ENCODE assay signal across 1 cellular context in the genomic region with DNA sequence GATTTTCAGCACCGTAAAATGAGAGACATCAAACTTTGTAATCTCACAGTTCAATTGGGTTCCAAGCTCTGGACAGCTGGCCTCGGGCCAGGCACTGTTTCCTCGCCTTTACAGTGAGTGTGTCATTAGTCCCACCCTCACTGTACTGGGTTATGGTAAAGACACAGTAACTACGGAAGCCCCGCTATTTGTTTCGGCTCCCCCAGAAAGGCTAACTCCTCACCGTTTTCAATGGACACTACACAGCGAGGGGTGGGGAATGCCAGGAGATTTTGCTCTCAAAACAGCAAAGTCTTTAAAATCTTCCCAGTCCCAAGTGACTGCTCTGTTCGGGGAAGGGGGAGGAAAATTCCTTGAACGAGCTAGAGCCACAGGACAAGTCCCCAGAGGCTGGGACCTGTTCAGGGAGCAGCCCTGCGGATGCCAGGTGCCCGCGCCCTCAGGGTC.
A peak's percentile ranks its signal among the peaks of the same experiment; 100 is the strongest.
TF ChIP-seq lines count a peak whose summit lies in the region.

No MANE protein-coding gene starts in this region.

TF ChIP-seq in HepG2, 621 proteins besides CTCF, POLR2A, EP300 and RAD21 (continued from another document):
- TF ChIP-seq, protein P1, sequence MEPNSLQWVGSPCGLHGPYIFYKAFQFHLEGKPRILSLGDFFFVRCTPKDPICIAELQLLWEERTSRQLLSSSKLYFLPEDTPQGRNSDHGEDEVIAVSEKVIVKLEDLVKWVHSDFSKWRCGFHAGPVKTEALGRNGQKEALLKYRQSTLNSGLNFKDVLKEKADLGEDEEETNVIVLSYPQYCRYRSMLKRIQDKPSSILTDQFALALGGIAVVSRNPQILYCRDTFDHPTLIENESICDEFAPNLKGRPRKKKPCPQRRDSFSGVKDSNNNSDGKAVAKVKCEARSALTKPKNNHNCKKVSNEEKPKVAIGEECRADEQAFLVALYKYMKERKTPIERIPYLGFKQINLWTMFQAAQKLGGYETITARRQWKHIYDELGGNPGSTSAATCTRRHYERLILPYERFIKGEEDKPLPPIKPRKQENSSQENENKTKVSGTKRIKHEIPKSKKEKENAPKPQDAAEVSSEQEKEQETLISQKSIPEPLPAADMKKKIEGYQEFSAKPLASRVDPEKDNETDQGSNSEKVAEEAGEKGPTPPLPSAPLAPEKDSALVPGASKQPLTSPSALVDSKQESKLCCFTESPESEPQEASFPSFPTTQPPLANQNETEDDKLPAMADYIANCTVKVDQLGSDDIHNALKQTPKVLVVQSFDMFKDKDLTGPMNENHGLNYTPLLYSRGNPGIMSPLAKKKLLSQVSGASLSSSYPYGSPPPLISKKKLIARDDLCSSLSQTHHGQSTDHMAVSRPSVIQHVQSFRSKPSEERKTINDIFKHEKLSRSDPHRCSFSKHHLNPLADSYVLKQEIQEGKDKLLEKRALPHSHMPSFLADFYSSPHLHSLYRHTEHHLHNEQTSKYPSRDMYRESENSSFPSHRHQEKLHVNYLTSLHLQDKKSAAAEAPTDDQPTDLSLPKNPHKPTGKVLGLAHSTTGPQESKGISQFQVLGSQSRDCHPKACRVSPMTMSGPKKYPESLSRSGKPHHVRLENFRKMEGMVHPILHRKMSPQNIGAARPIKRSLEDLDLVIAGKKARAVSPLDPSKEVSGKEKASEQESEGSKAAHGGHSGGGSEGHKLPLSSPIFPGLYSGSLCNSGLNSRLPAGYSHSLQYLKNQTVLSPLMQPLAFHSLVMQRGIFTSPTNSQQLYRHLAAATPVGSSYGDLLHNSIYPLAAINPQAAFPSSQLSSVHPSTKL (CRISPR knock-in tag; IDR thresholded peaks at IDR 0.05) = 0 out of 2 replicates have a peak, but pooled peaks have one; percentile 7
- TF ChIP-seq, protein P2, sequence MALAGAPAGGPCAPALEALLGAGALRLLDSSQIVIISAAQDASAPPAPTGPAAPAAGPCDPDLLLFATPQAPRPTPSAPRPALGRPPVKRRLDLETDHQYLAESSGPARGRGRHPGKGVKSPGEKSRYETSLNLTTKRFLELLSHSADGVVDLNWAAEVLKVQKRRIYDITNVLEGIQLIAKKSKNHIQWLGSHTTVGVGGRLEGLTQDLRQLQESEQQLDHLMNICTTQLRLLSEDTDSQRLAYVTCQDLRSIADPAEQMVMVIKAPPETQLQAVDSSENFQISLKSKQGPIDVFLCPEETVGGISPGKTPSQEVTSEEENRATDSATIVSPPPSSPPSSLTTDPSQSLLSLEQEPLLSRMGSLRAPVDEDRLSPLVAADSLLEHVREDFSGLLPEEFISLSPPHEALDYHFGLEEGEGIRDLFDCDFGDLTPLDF (CRISPR knock-in tag; IDR thresholded peaks at IDR 0.05) = no peak
- TF ChIP-seq KMT2A (CRISPR knock-in tag; IDR thresholded peaks at IDR 0.05) = no peak
- TF ChIP-seq NFE2L1 (CRISPR knock-in tag; IDR thresholded peaks at IDR 0.05; ENCODE audit: borderline replicate concordance) = no peak
- no peak for TF ChIP-seq ZNF224 (CRISPR knock-in tag; IDR thresholded peaks at IDR 0.05)
- TF ChIP-seq ZMYM2 (CRISPR knock-in tag; IDR thresholded peaks at IDR 0.05) = no peak
- TF ChIP-seq, protein P3, sequence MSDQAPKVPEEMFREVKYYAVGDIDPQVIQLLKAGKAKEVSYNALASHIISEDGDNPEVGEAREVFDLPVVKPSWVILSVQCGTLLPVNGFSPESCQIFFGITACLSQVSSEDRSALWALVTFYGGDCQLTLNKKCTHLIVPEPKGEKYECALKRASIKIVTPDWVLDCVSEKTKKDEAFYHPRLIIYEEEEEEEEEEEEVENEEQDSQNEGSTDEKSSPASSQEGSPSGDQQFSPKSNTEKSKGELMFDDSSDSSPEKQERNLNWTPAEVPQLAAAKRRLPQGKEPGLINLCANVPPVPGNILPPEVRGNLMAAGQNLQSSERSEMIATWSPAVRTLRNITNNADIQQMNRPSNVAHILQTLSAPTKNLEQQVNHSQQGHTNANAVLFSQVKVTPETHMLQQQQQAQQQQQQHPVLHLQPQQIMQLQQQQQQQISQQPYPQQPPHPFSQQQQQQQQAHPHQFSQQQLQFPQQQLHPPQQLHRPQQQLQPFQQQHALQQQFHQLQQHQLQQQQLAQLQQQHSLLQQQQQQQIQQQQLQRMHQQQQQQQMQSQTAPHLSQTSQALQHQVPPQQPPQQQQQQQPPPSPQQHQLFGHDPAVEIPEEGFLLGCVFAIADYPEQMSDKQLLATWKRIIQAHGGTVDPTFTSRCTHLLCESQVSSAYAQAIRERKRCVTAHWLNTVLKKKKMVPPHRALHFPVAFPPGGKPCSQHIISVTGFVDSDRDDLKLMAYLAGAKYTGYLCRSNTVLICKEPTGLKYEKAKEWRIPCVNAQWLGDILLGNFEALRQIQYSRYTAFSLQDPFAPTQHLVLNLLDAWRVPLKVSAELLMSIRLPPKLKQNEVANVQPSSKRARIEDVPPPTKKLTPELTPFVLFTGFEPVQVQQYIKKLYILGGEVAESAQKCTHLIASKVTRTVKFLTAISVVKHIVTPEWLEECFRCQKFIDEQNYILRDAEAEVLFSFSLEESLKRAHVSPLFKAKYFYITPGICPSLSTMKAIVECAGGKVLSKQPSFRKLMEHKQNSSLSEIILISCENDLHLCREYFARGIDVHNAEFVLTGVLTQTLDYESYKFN (CRISPR knock-in tag; conservative IDR thresholded peaks at IDR 0.05) = no peak
- TF ChIP-seq, protein P4, sequence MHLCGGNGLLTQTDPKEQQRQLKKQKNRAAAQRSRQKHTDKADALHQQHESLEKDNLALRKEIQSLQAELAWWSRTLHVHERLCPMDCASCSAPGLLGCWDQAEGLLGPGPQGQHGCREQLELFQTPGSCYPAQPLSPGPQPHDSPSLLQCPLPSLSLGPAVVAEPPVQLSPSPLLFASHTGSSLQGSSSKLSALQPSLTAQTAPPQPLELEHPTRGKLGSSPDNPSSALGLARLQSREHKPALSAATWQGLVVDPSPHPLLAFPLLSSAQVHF (CRISPR knock-in tag; IDR thresholded peaks at IDR 0.05) = no peak
- TF ChIP-seq, protein P5, sequence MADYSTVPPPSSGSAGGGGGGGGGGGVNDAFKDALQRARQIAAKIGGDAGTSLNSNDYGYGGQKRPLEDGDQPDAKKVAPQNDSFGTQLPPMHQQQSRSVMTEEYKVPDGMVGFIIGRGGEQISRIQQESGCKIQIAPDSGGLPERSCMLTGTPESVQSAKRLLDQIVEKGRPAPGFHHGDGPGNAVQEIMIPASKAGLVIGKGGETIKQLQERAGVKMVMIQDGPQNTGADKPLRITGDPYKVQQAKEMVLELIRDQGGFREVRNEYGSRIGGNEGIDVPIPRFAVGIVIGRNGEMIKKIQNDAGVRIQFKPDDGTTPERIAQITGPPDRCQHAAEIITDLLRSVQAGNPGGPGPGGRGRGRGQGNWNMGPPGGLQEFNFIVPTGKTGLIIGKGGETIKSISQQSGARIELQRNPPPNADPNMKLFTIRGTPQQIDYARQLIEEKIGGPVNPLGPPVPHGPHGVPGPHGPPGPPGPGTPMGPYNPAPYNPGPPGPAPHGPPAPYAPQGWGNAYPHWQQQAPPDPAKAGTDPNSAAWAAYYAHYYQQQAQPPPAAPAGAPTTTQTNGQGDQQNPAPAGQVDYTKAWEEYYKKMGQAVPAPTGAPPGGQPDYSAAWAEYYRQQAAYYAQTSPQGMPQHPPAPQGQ (CRISPR knock-in tag; IDR thresholded peaks at IDR 0.05; ENCODE audit: borderline replicate concordance) = no peak
- peak; percentile 21; the same call in 1 of the 2 replicates for TF ChIP-seq PHF21A (CRISPR knock-in tag; IDR thresholded peaks at IDR 0.05)
- TF ChIP-seq, protein P6, sequence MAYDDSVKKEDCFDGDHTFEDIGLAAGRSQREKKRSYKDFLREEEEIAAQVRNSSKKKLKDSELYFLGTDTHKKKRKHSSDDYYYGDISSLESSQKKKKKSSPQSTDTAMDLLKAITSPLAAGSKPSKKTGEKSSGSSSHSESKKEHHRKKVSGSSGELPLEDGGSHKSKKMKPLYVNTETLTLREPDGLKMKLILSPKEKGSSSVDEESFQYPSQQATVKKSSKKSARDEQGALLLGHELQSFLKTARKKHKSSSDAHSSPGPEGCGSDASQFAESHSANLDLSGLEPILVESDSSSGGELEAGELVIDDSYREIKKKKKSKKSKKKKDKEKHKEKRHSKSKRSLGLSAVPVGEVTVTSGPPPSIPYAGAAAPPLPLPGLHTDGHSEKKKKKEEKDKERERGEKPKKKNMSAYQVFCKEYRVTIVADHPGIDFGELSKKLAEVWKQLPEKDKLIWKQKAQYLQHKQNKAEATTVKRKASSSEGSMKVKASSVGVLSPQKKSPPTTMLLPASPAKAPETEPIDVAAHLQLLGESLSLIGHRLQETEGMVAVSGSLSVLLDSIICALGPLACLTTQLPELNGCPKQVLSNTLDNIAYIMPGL (CRISPR knock-in tag; IDR thresholded peaks at IDR 0.05; ENCODE audit: borderline replicate concordance in 1 of 2, low read depth in 1 of 2) = peak in 1 of 2 experiments; percentile 28; a peak in 1 of 4 replicates
- no peak for TF ChIP-seq YEATS2 (CRISPR knock-in tag; IDR thresholded peaks at IDR 0.05; ENCODE audit: borderline replicate concordance)
- TF ChIP-seq, protein P7, sequence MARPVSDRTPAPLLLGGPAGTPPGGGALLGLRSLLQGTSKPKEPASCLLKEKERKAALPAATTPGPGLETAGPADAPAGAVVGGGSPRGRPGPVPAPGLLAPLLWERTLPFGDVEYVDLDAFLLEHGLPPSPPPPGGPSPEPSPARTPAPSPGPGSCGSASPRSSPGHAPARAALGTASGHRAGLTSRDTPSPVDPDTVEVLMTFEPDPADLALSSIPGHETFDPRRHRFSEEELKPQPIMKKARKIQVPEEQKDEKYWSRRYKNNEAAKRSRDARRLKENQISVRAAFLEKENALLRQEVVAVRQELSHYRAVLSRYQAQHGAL (CRISPR knock-in tag; IDR thresholded peaks at IDR 0.05; ENCODE audit: not compliant biosample characterization) = no peak
- TF ChIP-seq, protein P8, sequence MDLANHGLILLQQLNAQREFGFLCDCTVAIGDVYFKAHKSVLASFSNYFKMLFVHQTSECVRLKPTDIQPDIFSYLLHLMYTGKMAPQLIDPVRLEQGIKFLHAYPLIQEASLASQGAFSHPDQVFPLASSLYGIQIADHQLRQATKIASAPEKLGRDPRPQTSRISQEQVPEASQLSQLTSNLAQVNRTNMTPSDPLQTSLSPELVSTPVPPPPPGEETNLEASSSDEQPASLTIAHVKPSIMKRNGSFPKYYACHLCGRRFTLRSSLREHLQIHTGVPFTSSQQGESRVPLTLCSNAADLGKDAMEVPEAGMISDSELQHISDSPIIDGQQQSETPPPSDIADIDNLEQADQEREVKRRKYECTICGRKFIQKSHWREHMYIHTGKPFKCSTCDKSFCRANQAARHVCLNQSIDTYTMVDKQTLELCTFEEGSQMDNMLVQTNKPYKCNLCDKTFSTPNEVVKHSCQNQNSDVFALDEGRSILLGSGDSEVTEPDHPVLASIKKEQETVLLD (CRISPR knock-in tag; IDR thresholded peaks at IDR 0.05; ENCODE audit: low read depth) = no peak
- 0 out of 2 replicates have a peak, but pooled peaks have one; percentile 7 for TF ChIP-seq BCL6 (CRISPR knock-in tag; IDR thresholded peaks at IDR 0.05)
- no peak for TF ChIP-seq ZNF619 (CRISPR knock-in tag; IDR thresholded peaks at IDR 0.05)
- TF ChIP-seq, protein P9, sequence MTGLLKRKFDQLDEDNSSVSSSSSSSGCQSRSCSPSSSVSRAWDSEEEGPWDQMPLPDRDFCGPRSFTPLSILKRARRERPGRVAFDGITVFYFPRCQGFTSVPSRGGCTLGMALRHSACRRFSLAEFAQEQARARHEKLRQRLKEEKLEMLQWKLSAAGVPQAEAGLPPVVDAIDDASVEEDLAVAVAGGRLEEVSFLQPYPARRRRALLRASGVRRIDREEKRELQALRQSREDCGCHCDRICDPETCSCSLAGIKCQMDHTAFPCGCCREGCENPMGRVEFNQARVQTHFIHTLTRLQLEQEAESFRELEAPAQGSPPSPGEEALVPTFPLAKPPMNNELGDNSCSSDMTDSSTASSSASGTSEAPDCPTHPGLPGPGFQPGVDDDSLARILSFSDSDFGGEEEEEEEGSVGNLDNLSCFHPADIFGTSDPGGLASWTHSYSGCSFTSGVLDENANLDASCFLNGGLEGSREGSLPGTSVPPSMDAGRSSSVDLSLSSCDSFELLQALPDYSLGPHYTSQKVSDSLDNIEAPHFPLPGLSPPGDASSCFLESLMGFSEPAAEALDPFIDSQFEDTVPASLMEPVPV (CRISPR knock-in tag; IDR thresholded peaks at IDR 0.05) = no peak
